8 cellular contexts compared by ENCODE assay signal in the genomic region with DNA sequence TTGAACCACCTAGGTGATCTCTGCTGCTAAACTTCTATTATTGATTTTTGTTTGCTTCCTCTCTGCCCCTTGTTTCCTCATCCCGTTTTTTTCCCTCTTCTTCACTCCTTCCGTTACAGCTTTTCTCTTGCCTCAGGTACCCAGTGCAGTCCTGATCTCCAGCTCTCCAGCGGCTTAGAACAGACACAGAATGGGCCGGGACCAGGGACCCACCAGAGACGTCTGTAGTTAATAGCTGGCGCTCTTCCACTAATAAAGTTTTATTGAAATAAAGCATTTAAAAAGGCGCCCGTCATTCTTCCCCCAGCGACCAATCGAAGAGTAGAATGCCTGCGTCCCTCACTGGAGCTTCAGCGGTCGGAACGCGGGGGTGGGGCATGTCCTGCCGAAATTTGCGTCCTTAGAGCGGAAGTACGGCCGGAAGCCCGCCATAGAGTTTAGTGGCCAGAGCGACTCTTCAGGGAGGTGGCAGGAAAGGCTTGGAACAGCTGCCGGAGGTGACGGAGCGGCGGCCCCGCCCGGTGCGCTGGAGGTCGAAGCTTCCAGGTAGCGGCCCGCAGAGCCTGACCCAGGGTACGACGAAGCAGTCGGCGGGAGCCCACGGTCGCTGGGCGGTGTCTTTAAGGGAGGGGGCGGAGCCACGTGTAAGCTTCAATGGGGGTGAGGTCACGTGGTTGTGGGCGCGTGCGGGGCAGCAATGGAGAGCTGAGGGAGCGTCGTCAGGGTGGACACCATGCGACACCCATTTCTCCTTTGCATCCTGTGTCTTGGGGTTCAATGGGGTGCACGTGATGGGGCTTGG. TPM values are rescaled to one million over a fixed set of nuclear protein-coding genes. Genes with fewer than 3 reads are reported as not detected.
A peak's percentile ranks its signal among the peaks of the same experiment; 100 is the strongest.
DNase-seq lines count a peak whose midpoint lies in the region; ATAC-seq, FAIRE-seq and TF ChIP-seq lines count a peak whose summit lies in the region.

A gene with protein sequence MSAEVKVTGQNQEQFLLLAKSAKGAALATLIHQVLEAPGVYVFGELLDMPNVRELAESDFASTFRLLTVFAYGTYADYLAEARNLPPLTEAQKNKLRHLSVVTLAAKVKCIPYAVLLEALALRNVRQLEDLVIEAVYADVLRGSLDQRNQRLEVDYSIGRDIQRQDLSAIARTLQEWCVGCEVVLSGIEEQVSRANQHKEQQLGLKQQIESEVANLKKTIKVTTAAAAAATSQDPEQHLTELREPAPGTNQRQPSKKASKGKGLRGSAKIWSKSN (plus strand): TSS at position 440 of the 802 bp plus-strand sequence. CDS start 611 bp downstream, outside the sequence.

- H3K4me3 Mint-ChIP-seq in chondrocyte (ENCODE audit: unreplicated experiment) = peak within 1 kb of the TSS; percentile 92

- H3K9ac ChIP-seq in keratinocyte (ENCODE audit: control insufficient read depth, extremely low read depth, insufficient read depth, low read length) = peak within 1 kb of the TSS; percentile 88

- H3K27me3 Mint-ChIP-seq in chondrocyte (ENCODE audit: low read depth) = no peaks in the 10 kb centered on the region

- TF ChIP-seq POLR2A in GM19193 (IDR thresholded peaks at IDR 0.05; ENCODE audit: extremely low read depth, insufficient read depth, insufficient read length) = peak; percentile 92

- peak within 1 kb of the TSS; percentile 95 for H3K27ac Mint-ChIP-seq in chondrocyte (ENCODE audit: unreplicated experiment)

- peaks cover 6% of the 10 kb centered on the region for H3K79me2 ChIP-seq in keratinocyte (ENCODE audit: control insufficient read depth, insufficient read depth, low read length)

- peaks cover 7 to 10% of the 10 kb centered on the region in 2 experiments for H3K36me3 ChIP-seq in keratinocyte (ENCODE audit: control insufficient read depth in 2 of 2, extremely low read depth in 1 of 2, insufficient read depth in 2 of 2, low read length in 2 of 2)

- peak within 1 kb of the TSS; percentile 84 for H3K27ac ChIP-seq in keratinocyte (ENCODE audit: control insufficient read depth, insufficient read depth, low read length)

- H3K36me3 Mint-ChIP-seq in chondrocyte (ENCODE audit: low read depth) = peaks cover 4% of the 10 kb centered on the region

- dilution Hi-C loops in keratinocyte (cut with MboI; ENCODE audit: extremely low pct_ligation_motif_present, low sequenced_read_pairs) = no loop called here

- no peaks in the 10 kb centered on the region for H4K20me1 ChIP-seq in keratinocyte (ENCODE audit: control insufficient read depth, extremely low read depth, insufficient read depth, low read length)

- H3K4me1 ChIP-seq in keratinocyte (ENCODE audit: control insufficient read depth, extremely low read depth, insufficient read depth, low read length) = peaks cover 5% of the 10 kb centered on the region

- peak; percentile 93 for ATAC-seq in HG03439 (IDR thresholded peaks at IDR 0.05; ENCODE audit: unreplicated experiment)

- peak within 1 kb of the TSS; percentile 100 for H3K4me2 ChIP-seq in keratinocyte (ENCODE audit: control insufficient read depth, extremely low read depth, insufficient read depth, low read depth, low read length)

- no peaks in the 10 kb centered on the region for H3K9me3 ChIP-seq in keratinocyte (ENCODE audit: control insufficient read depth, low read depth, low read length)

- peaks cover 19% of the 10 kb centered on the region for H3K4me1 Mint-ChIP-seq in chondrocyte (ENCODE audit: low read depth)

- H2AFZ ChIP-seq in keratinocyte (ENCODE audit: control insufficient read depth, low read length) = peak within 1 kb of the TSS; percentile 96

- peak within 1 kb of the TSS; percentile 67 to 96 (median 91) for H3K4me3 ChIP-seq in keratinocyte (ENCODE audit: control insufficient read depth in 2 of 3, extremely low read depth in 1 of 3, insufficient read depth in 2 of 3, low read depth in 1 of 3, low read length in 3 of 3)

- FAIRE-seq in keratinocyte (lab: Jason Lieb, UNC) = peak; percentile 76

- H3K9me3 Mint-ChIP-seq in chondrocyte (ENCODE audit: low read depth) = no peaks in the 10 kb centered on the region

- DNase-seq in AML-193 (lab: John Stamatoyannopoulos, UW) (peak; percentile 99), NCI-H510A treated with DMSO at 0.1 percent for 48 hours (lab: John Stamatoyannopoulos, UW) (peak; percentile 99), chondrocyte (ENCODE audit: low spot score) (peak; percentile 97), keratinocyte (ENCODE audit: low read depth, low spot score) (peak; percentile 89)
- peak; percentile 87 to 97 for DNase-seq in activated CD4-positive, alpha-beta T cell treated with anti-CD3 and anti-CD28 coated beads for 24 hours (ENCODE audit: low read depth in 2 of 2)
- peak; percentile 85 to 88 for DNase-seq in stimulated activated CD4-positive, alpha-beta T cell treated with anti-CD3 and anti-CD28 coated beads, Interleukin-15, amount 100 ng/mL, for 1 hour (ENCODE audit: low read depth in 1 of 2, low spot score in 1 of 2)

- H3K27me3 ChIP-seq in keratinocyte (ENCODE audit: control insufficient read depth, extremely low read depth, insufficient read depth, low read length) = no peaks in the 10 kb centered on the region

- no peak for TF ChIP-seq CTCF in chondrocyte (IDR thresholded peaks at IDR 0.05)
- TF ChIP-seq CTCF in keratinocyte (optimal IDR thresholded peaks at IDR 0.05 in 1 of 3, IDR thresholded peaks at IDR 0.05 in 1 of 3, conservative IDR thresholded peaks at IDR 0.05 in 1 of 3; ENCODE audit: extremely low read depth in 1 of 3, insufficient read depth in 2 of 3, low read length in 3 of 3) = peak in 1 of 3 experiments; percentile 50

- H3K9me1 ChIP-seq in keratinocyte (ENCODE audit: control insufficient read depth, extremely low read depth, insufficient read depth, low read length) = no peaks in the 10 kb centered on the region

RNA-seq across cellular contexts. Expression of the gene that starts here (rescaled TPM):
- total RNA-seq in chondrocyte = 57.0 to 74.4 TPM (median 59.3 TPM) in 3 replicates
- 85.4 to 116 TPM (median 85.5 TPM) in 3 replicates for polyA plus RNA-seq in keratinocyte
- polyA plus RNA-seq in keratinocyte (2011; ENCODE audit: low read depth) = 17.5 TPM
- 109 and 111 TPM in 2 replicates for polyA plus RNA-seq in keratinocyte (2011; cell fraction: cytosol; rRNA removed)
- polyA plus RNA-seq in keratinocyte (2011; cell fraction: nucleus; rRNA removed) = 118 and 136 TPM in 2 replicates
- 53.8 and 57.8 TPM in 2 replicates for polyA plus RNA-seq in keratinocyte (2012; ENCODE audit: low replicate concordance)
- 43.5 to 64.7 TPM (median 59.1 TPM) in 3 replicates for polyA minus RNA-seq in keratinocyte
- 47.6 TPM for polyA minus RNA-seq in keratinocyte (2011; cell fraction: cytosol; rRNA and poly(A)+ RNA removed)
- 18.1 and 19.5 TPM in 2 replicates for polyA minus RNA-seq in keratinocyte (2011; cell fraction: nucleus; rRNA and poly(A)+ RNA removed)

Comparison
In these comparisons a context has a peak if more than half of its experiments do, and no peak if none do; other contexts are left out.
1. Peak in every context shown above with its lines: DNase-seq, ATAC-seq, H3K4me3 ChIP-seq and H3K27ac ChIP-seq.